ENCODE assay signal across 8 cellular contexts in the genomic region with DNA sequence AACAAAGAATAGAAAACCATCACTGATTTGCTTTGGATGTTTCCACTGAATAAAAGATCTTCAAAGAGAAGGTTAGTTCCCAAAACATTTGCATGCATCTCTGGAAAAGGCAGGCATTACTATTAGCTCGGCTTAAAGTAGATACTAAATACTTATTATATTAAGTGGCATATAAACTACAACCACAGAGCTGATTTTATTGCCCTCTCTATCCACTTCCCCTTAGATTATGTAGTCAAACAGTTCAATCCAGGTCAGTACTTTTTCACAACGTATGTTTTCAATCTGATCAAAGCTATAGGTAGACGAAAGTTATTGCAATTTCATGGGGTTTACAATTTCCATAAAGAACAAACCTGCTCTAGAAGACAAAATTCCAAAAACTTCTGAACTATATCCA. TPM values are rescaled to one million over a fixed set of nuclear protein-coding genes. Genes with fewer than 3 reads are reported as not detected.
DNase-seq lines count a peak whose midpoint lies in the region; ATAC-seq and TF ChIP-seq lines count a peak whose summit lies in the region.

No MANE protein-coding gene starts in this region.

- no peak overlapping the region for H3K4ac ChIP-seq in H9 (ENCODE audit: low read depth, low read length)

- no peaks in the 10 kb centered on the region for H3K79me1 ChIP-seq in H9 (ENCODE audit: insufficient read depth, low read depth, low read length, poor library complexity, severe bottlenecking)

- H3K27me3 Mint-ChIP-seq in H9 (ENCODE audit: low read depth): no peaks in the 10 kb centered on the region; the same call in 1 of the 2 replicates

- no peak overlapping the region for H4K5ac ChIP-seq in H9 (ENCODE audit: insufficient read length, low read depth, low read length)

- no peak overlapping the region for H3K14ac ChIP-seq in H9 (ENCODE audit: insufficient read depth, low read length)

- no CpG with 5 or more reads among the region's 3 CpGs for WGBS in H9 (ENCODE audit: extremely low coverage, insufficient read length, low lambda C conversion rate)

- H4K20me1 ChIP-seq in H9 (ENCODE audit: control insufficient read depth, insufficient read depth, insufficient read length): no peaks in the 10 kb centered on the region

- H2AK5ac ChIP-seq in H9 (ENCODE audit: insufficient read length, low read length): no peak overlapping the region

- no peak for TF ChIP-seq CTCF in H9 (conservative IDR thresholded peaks at IDR 0.05)
- TF ChIP-seq CTCF in fibroblast of mammary gland (conservative IDR thresholded peaks at IDR 0.05; ENCODE audit: control insufficient read depth, insufficient read depth, low read depth, low read length): no peak

- H3K36me3 ChIP-seq in SJCRH30: peaks cover 11% of the 10 kb centered on the region
- H3K36me3 ChIP-seq in skeletal muscle tissue (ENCODE audit: control insufficient read depth in 3 of 3, insufficient read depth in 3 of 3, low read length in 3 of 3): peaks cover 3 to 10% (median 8%) of the 10 kb centered on the region in 3 donors

- no peak overlapping the region for H2BK15ac ChIP-seq in H9 (ENCODE audit: low read depth, low read length)

- H3K27ac ChIP-seq in H9 (ENCODE audit: insufficient read length, low read depth, low read length) (no peak overlapping the region), SJCRH30 (no peak overlapping the region), skeletal muscle tissue (ENCODE audit: low read depth, low read length) (no peak overlapping the region)

- peak overlapping the region; percentile 99 for H3K4me2 ChIP-seq in H9 (ENCODE audit: insufficient read depth, insufficient read length, low read length)

- no peak overlapping the region for H3K23ac ChIP-seq in H9 (ENCODE audit: insufficient read length, low read depth, low read length)

- H2AFZ ChIP-seq in H9 (ENCODE audit: low read length): no peak overlapping the region

- H3K36me3 Mint-ChIP-seq in H9 (ENCODE audit: insufficient read depth in 1 of 3, low read depth in 3 of 3): peaks cover 13 to 33% (median 31%) of the 10 kb centered on the region in 3 experiments; a peak in 6 of 7 replicates

- H3K56ac ChIP-seq in H9 (ENCODE audit: insufficient read length, low read depth, low read length): no peak overlapping the region

- H2BK5ac ChIP-seq in H9 (ENCODE audit: insufficient read length, low read length): no peak overlapping the region

- DNase-seq in H9: no peak
- no peak for DNase-seq in SJCRH30
- no peak for DNase-seq in fibroblast of mammary gland (ENCODE audit: low read depth)
- no peak for DNase-seq in NCI-H524 (lab: John Stamatoyannopoulos, UW)
- DNase-seq in AG20443 (ENCODE audit: low spot score): no peak

- no peak overlapping the region for H2BK120ac ChIP-seq in H9 (ENCODE audit: low read depth, low read length, poor library complexity, severe bottlenecking)

- no peaks in the 10 kb centered on the region for H3K9me3 ChIP-seq in H9 (ENCODE audit: control insufficient read depth, low read depth, low read length)
- no peaks in the 10 kb centered on the region for H3K9me3 ChIP-seq in SJCRH30 (replicated peaks)
- H3K9me3 ChIP-seq in skeletal muscle tissue (ENCODE audit: control insufficient read depth in 3 of 3, low read length in 3 of 3): no peaks in the 10 kb centered on the region

- 0 out of 7 replicates have a peak overlapping the region, but pooled peaks of 1 of the 3 experiments have one; percentile 79 for H3K27ac Mint-ChIP-seq in H9

- no peaks in the 10 kb centered on the region for H3K4me1 ChIP-seq in H9 (ENCODE audit: insufficient read depth, low read length)
- peaks cover 5% of the 10 kb centered on the region; the same call in 1 of the 2 replicates for H3K4me1 ChIP-seq in SJCRH30
- H3K4me1 ChIP-seq in skeletal muscle tissue (ENCODE audit: control insufficient read depth in 3 of 3, insufficient read depth in 3 of 3, low read length in 3 of 3): peaks cover 7 to 14% (median 8%) of the 10 kb centered on the region in 3 donors

- peaks cover 18 to 20% of the 10 kb centered on the region in 2 experiments for H3K4me1 Mint-ChIP-seq in H9

- no peak overlapping the region for H4K91ac ChIP-seq in H9 (ENCODE audit: insufficient read length, low read depth, low read length)

- no peak overlapping the region for H3T11ph ChIP-seq in H9 (ENCODE audit: low read length)

- H3K4me3 ChIP-seq in SJCRH30 (peak overlapping the region; percentile 83), fibroblast of mammary gland (ENCODE audit: control insufficient read depth, low read depth, low read length) (peak overlapping the region; percentile 77), skeletal muscle tissue (ENCODE audit: low read length in 3 of 3) (peak overlapping the region in 1 of 3 donors; percentile 83)

- ATAC-seq in GM19452 (IDR thresholded peaks at IDR 0.05; ENCODE audit: unreplicated experiment): no peak
- no peak for ATAC-seq in HG02870 (IDR thresholded peaks at IDR 0.05; ENCODE audit: unreplicated experiment)

- no peaks in the 10 kb centered on the region for H3K27me3 ChIP-seq in H9 (ENCODE audit: insufficient read depth, low read length)
- no peaks in the 10 kb centered on the region for H3K27me3 ChIP-seq in SJCRH30
- H3K27me3 ChIP-seq in skeletal muscle tissue (ENCODE audit: control insufficient read depth in 3 of 3, insufficient read depth in 3 of 3, low read length in 3 of 3): no peaks in the 10 kb centered on the region

- H3K4me3 Mint-ChIP-seq in H9: peak overlapping the region; percentile 73 to 84

- H3K9ac ChIP-seq in H9 (ENCODE audit: extremely low read depth, insufficient read length, low read length) (peak overlapping the region; percentile 42), skeletal muscle tissue (ENCODE audit: low read depth in 1 of 3, low read length in 3 of 3) (peak overlapping the region in 2 of 3 donors; percentile 80 to 87)

- H3K23me2 ChIP-seq in H9 (ENCODE audit: insufficient read length, low read depth, low read length, poor library complexity, severe bottlenecking): peaks cover 8% of the 10 kb centered on the region

- no peak overlapping the region for H2BK12ac ChIP-seq in H9 (ENCODE audit: insufficient read length, low read depth, low read length)

- no peak overlapping the region for H3K18ac ChIP-seq in H9 (ENCODE audit: insufficient read length, low read depth, low read length)

- H4K8ac ChIP-seq in H9 (replicated peaks; ENCODE audit: insufficient read length, low read depth, low read length): no peak overlapping the region

- H3K79me2 ChIP-seq in H9 (ENCODE audit: insufficient read depth, low read length): peaks cover 17% of the 10 kb centered on the region

- peaks cover 4 to 5% of the 10 kb centered on the region in 2 experiments for H3K9me3 Mint-ChIP-seq in H9

- H2BK20ac ChIP-seq in H9 (ENCODE audit: low read depth, low read length, poor library complexity, severe bottlenecking): no peak overlapping the region

RNA-seq across cellular contexts. Expression of a gene that starts 1.3 kb away (rescaled TPM):
- total RNA-seq in H9 (2021): 43.3 and 46.5 TPM in 2 replicates
- 17.2 and 19.2 TPM in 2 replicates for total RNA-seq in SJCRH30 (2014; rRNA removed; shearing (Covaris generic))
- 7.8 TPM for total RNA-seq in skeletal muscle tissue

RNA-seq across cellular contexts. Expression of a gene that starts 54.8 kb away (rescaled TPM):
- 2.2 and 2.4 TPM in 2 replicates for total RNA-seq in H9 (2021)
- 7.9 and 9.9 TPM in 2 replicates for total RNA-seq in SJCRH30 (2014; rRNA removed; shearing (Covaris generic))
- 9.4 TPM for total RNA-seq in skeletal muscle tissue
